In the genomic region with DNA sequence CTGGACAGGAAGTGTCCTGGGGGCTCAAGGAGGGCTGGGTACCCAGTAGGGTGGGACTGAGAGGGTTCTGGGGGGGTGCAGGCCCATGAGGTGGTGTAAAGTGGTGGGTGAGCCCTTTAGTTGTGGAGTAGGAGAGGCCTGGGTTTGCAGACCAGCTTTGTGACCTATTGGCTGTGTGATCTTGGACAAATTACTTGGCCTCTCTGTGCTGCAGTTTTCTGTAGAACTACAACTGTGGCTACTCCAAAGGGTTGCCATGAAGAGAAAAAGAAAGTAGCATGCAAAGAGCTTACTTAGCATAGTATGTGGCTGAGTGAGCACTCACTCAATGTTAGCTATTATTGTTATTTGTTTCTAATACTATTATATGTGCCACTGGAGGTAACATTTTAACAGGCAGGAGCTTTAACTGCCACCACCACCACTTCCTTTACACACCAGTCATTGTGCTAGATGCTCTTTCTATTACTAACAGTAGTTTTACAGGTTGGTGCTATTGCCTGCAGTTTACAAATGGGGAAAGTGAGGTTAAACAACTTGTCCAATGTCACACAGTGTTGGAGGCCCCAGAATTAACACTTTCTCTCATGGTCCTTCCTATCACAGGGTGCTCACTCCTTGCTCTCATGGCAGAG, we compare ENCODE assay signal across 25 cellular contexts.
"Had no signal": no experiment of that assay in that cellular context is flagged by ENCODE, and none has a peak within 500 bp of the region (broad histone marks: within the 10 kb centered on the region; RNA-seq: fewer than 3 reads in every experiment).

No MANE protein-coding gene starts in this region.

- ATAC-seq: sciatic nerve; stimulated activated naive B cell treated with anti-CD40 and anti-IgM and Interleukin-4, amounts not matched to agents 10 μg/mL and 1 μg/mL and 100 μg/mL, for 72 hours; stimulated activated naive CD8-positive, alpha-beta T cell treated with anti-CD3 and anti-CD28 coated beads, Interleukin-15, Interleukin-2, amounts not matched to agents 100 U/mL and 50 U/mL, for 24 hours had no signal

- DNase-seq: left ventricle myocardium inferior; mesendoderm; naive B cell; natural killer cell; nephron progenitor cell; ovary; stimulated activated CD4-positive, alpha-beta T cell treated with anti-CD3 and anti-CD28 coated beads, Interleukin-12 subunit alpha, Interleukin-12 subunit beta, amount 100 ng/mL, for 4 hours; stimulated activated CD4-positive, alpha-beta T cell treated with anti-CD3 and anti-CD28 coated beads, Interleukin-15, amount 100 ng/mL, for 24 hours; stimulated activated CD4-positive, alpha-beta T cell treated with anti-CD3 and anti-CD28 coated beads, Interleukin-2, amount 100 ng/mL, for 24 hours; stimulated activated CD4-positive, alpha-beta T cell treated with anti-CD3 and anti-CD28 coated beads, Interleukin-4, amount 100 ng/mL, for 1 hour; stimulated activated naive B cell treated with anti-CD40 and anti-IgM and Interleukin-4, amounts not matched to agents 10 μg/mL and 1 μg/mL and 100 μg/mL, for 72 hours; stimulated activated naive CD8-positive, alpha-beta T cell treated with anti-CD3 and anti-CD28 coated beads, Interleukin-15, Interleukin-2, amounts not matched to agents 100 U/mL and 50 U/mL, for 24 hours; stomach; testis; thyroid gland; transverse colon; upper lobe of left lung had no signal

- H3K4me1 ChIP-seq: left ventricle myocardium inferior, right atrium auricular region, stomach, testis, thyroid gland, transverse colon, upper lobe of left lung, vagina had no signal

- H3K36me3 Mint-ChIP-seq: mesothelial cell of epicardium; naive B cell; natural killer cell; stimulated activated naive B cell treated with anti-CD40 and anti-IgM and Interleukin-4, amounts not matched to agents 10 μg/mL and 1 μg/mL and 100 μg/mL, for 72 hours had no signal

- H3K4me3 Mint-ChIP-seq: mesothelial cell of epicardium; naive B cell; natural killer cell; nephron progenitor cell; neural progenitor cell; stimulated activated naive B cell treated with anti-CD40 and anti-IgM and Interleukin-4, amounts not matched to agents 10 μg/mL and 1 μg/mL and 100 μg/mL, for 72 hours had no signal

- H3K27me3 ChIP-seq: neural progenitor cell, ovary, right atrium auricular region, stomach, testis, thyroid gland, transverse colon, upper lobe of left lung, vagina had no signal

- H3K27ac Mint-ChIP-seq: mesothelial cell of epicardium; naive B cell; natural killer cell; progenitor cell of endocrine pancreas; stimulated activated naive B cell treated with anti-CD40 and anti-IgM and Interleukin-4, amounts not matched to agents 10 μg/mL and 1 μg/mL and 100 μg/mL, for 72 hours had no signal

- H3K27ac ChIP-seq: left ventricle myocardium inferior, neural progenitor cell, ovary, right atrium auricular region, skin epidermis, stomach, testis, thyroid gland, transverse colon, upper lobe of left lung, vagina had no signal

- H3K9ac ChIP-seq: neural progenitor cell had no signal

- H3K4me3 ChIP-seq: left ventricle myocardium inferior, lung, neural progenitor cell, ovary, right atrium auricular region, skin epidermis, stomach, testis, thyroid gland, transverse colon, upper lobe of left lung, vagina had no signal

- H3K36me3 ChIP-seq: left ventricle myocardium inferior, neural progenitor cell, ovary, right atrium auricular region, stomach, thyroid gland, transverse colon, upper lobe of left lung, vagina had no signal

- H3K9me3 ChIP-seq: left ventricle myocardium inferior, ovary, right atrium auricular region, stomach, testis, thyroid gland, transverse colon, upper lobe of left lung, vagina had no signal

- H3K4me2 ChIP-seq: neural progenitor cell had no signal

- H3K9me3 Mint-ChIP-seq: mesothelial cell of epicardium; natural killer cell; nephron progenitor cell; neural progenitor cell; stimulated activated naive B cell treated with anti-CD40 and anti-IgM and Interleukin-4, amounts not matched to agents 10 μg/mL and 1 μg/mL and 100 μg/mL, for 72 hours had no signal

- H3K4me1 Mint-ChIP-seq: mesothelial cell of epicardium; naive B cell; stimulated activated naive B cell treated with anti-CD40 and anti-IgM and Interleukin-4, amounts not matched to agents 10 μg/mL and 1 μg/mL and 100 μg/mL, for 72 hours had no signal

- H2AFZ ChIP-seq: neural progenitor cell had no signal
